Comparison of ENCODE assay signal across 34 cellular contexts in genomic region chrX:25596881-25597280, GRCh38.
"Had no signal": no experiment of that assay in that cellular context is flagged by ENCODE, and none has a peak within 500 bp of the region (broad histone marks: within the 10 kb centered on the region; RNA-seq: fewer than 3 reads in every experiment).

No MANE protein-coding gene starts in this region.

- H3K4me1 Mint-ChIP-seq: activated B cell treated with CpG ODN at 0.5 μM for 24 hours; activated CD8-positive, alpha-beta memory T cell treated with anti-CD3 and anti-CD28 coated beads, Interleukin-2, amount 10 ng/mL, durations not matched to agents 7 days and 5 days; activated naive CD4-positive, alpha-beta T cell treated with anti-CD3 and anti-CD28 coated beads, Interleukin-2, amount 50 U/mL, for 24 hours; activated naive CD8-positive, alpha-beta T cell treated with anti-CD3 and anti-CD28 coated beads for 36 hours; activated naive CD8-positive, alpha-beta T cell treated with anti-CD3 and anti-CD28 coated beads, Interleukin-2, amount 50 U/mL, for 24 hours; brain; T-cell had no signal

- H3K36me3 Mint-ChIP-seq: activated CD4-positive, alpha-beta memory T cell treated with anti-CD3 and anti-CD28 coated beads for 36 hours; activated CD8-positive, alpha-beta memory T cell treated with anti-CD3 and anti-CD28 coated beads, Interleukin-2, amount 10 ng/mL, durations not matched to agents 7 days and 5 days; activated naive CD4-positive, alpha-beta T cell treated with anti-CD3 and anti-CD28 coated beads, Interleukin-2, amount 50 U/mL, for 24 hours; activated naive CD8-positive, alpha-beta T cell treated with anti-CD3 and anti-CD28 coated beads for 36 hours; brain; T-cell had no signal

- H3K27me3 Mint-ChIP-seq: activated B cell treated with CpG ODN at 0.5 μM for 24 hours; activated CD4-positive, alpha-beta memory T cell treated with anti-CD3 and anti-CD28 coated beads for 36 hours; activated CD8-positive, alpha-beta memory T cell treated with anti-CD3 and anti-CD28 coated beads, Interleukin-2, amount 10 ng/mL, durations not matched to agents 7 days and 5 days; activated naive CD4-positive, alpha-beta T cell treated with anti-CD3 and anti-CD28 coated beads, Interleukin-2, amount 50 U/mL, for 24 hours; activated naive CD8-positive, alpha-beta T cell treated with anti-CD3 and anti-CD28 coated beads for 36 hours; activated naive CD8-positive, alpha-beta T cell treated with anti-CD3 and anti-CD28 coated beads, Interleukin-2, amount 50 U/mL, for 24 hours; T-cell had no signal

- DNase-seq: activated B cell treated with CpG ODN at 0.5 μM for 24 hours; activated CD4-positive, alpha-beta memory T cell treated with anti-CD3 and anti-CD28 coated beads for 36 hours; activated CD4-positive, alpha-beta T cell treated with anti-CD3 and anti-CD28 coated beads for 48 hours; activated CD4-positive, alpha-beta T cell treated with anti-CD3 and anti-CD28 coated beads, Interleukin-2, amount 50 U/mL, for 1 hour; activated CD8-positive, alpha-beta memory T cell treated with anti-CD3 and anti-CD28 coated beads, Interleukin-2, amount 10 ng/mL, durations not matched to agents 7 days and 5 days; activated CD8-positive, alpha-beta memory T cell treated with anti-CD3 and anti-CD28 coated beads, Interleukin-2, amount 50 U/mL, for 4 hours; activated CD8-positive, alpha-beta T cell treated with anti-CD3 and anti-CD28 coated beads, Interleukin-2, amount 10 ng/mL, durations not matched to agents 7 days and 5 days; activated effector memory CD4-positive, alpha-beta T cell treated with anti-CD3 and anti-CD28 coated beads, Interleukin-2, amount 50 U/mL, for 16 hours; activated naive CD4-positive, alpha-beta T cell treated with anti-CD3 and anti-CD28 coated beads for 36 hours; activated naive CD8-positive, alpha-beta T cell treated with anti-CD3 and anti-CD28 coated beads for 36 hours; activated naive CD8-positive, alpha-beta T cell treated with anti-CD3 and anti-CD28 coated beads, Interleukin-2, amount 50 U/mL, for 24 hours; activated T-cell treated with anti-CD3 and anti-CD28 coated beads, Interleukin-2, amount 50 U/mL, for 1 hour; activated T-cell treated with anti-CD3 and anti-CD28 coated beads, Interleukin-2, amount 50 U/mL, for 48 hours; adrenal gland; central memory CD4-positive, alpha-beta T cell; cerebellar nuclear complex; colonic mucosa; effector CD8-positive, alpha-beta T cell; esophagus squamous epithelium; foreskin keratinocyte; gastrocnemius medialis; glutamatergic neuron; heart left ventricle; SW 1271; T-cell; T1000; WERI-Rb-1 had no signal

- H3K9me3 ChIP-seq: adrenal gland, ascending aorta, colonic mucosa, esophagus squamous epithelium, gastrocnemius medialis, heart left ventricle had no signal

- H3K4me1 ChIP-seq: adrenal gland, ascending aorta, colonic mucosa, esophagus squamous epithelium, foreskin keratinocyte, gastrocnemius medialis, heart left ventricle had no signal

- H3K27ac Mint-ChIP-seq: activated B cell treated with CpG ODN at 0.5 μM for 24 hours; activated CD4-positive, alpha-beta memory T cell treated with anti-CD3 and anti-CD28 coated beads for 36 hours; activated CD8-positive, alpha-beta memory T cell treated with anti-CD3 and anti-CD28 coated beads, Interleukin-2, amount 10 ng/mL, durations not matched to agents 7 days and 5 days; activated CD8-positive, alpha-beta T cell treated with anti-CD3 and anti-CD28 coated beads, Interleukin-2, amount 10 ng/mL, durations not matched to agents 7 days and 5 days; activated naive CD4-positive, alpha-beta T cell treated with anti-CD3 and anti-CD28 coated beads for 36 hours; activated naive CD4-positive, alpha-beta T cell treated with anti-CD3 and anti-CD28 coated beads, Interleukin-2, amount 50 U/mL, for 24 hours; activated naive CD8-positive, alpha-beta T cell treated with anti-CD3 and anti-CD28 coated beads for 36 hours; activated naive CD8-positive, alpha-beta T cell treated with anti-CD3 and anti-CD28 coated beads, Interleukin-2, amount 50 U/mL, for 24 hours; activated T-helper 1 cell treated with anti-CD3 and anti-CD28 coated beads, Interleukin-12 subunit alpha, Interleukin-12 subunit beta, Interleukin-2, Interleukin-4 antibody, amounts not matched to agents 30 ng/mL and 10 ng/mL and 1 ng/mL, durations not matched to agents 14 hours and 24 hours and 36 hours; activated T-helper 2 cell treated with anti-CD3 and anti-CD28 coated beads, Interferon-gamma antibody, Interleukin-2, Interleukin-4, amounts not matched to agents 10 μg/mL and 5 μg/mL and 100 μg/mL, durations not matched to agents 14 hours and 24 hours and 36 hours; brain; T-cell; T-helper 1 cell treated with Interleukin-12 subunit alpha and Interleukin-12 subunit beta and Interleukin-4 antibody, amounts not matched to agents 30 μg/mL and 1 μg/mL, for 36 hours had no signal

- H3K27ac ChIP-seq: adrenal gland, ascending aorta, colonic mucosa, epithelial cell of prostate, esophagus squamous epithelium, foreskin keratinocyte, gastrocnemius medialis, heart left ventricle, WERI-Rb-1 had no signal

- H3K36me3 ChIP-seq: adrenal gland, ascending aorta, colonic mucosa, esophagus squamous epithelium, gastrocnemius medialis, heart left ventricle, WERI-Rb-1 had no signal

- H3K4me3 Mint-ChIP-seq: activated B cell treated with CpG ODN at 0.5 μM for 24 hours; activated CD4-positive, alpha-beta memory T cell treated with anti-CD3 and anti-CD28 coated beads for 36 hours; activated CD8-positive, alpha-beta memory T cell treated with anti-CD3 and anti-CD28 coated beads, Interleukin-2, amount 10 ng/mL, durations not matched to agents 7 days and 5 days; activated CD8-positive, alpha-beta T cell treated with anti-CD3 and anti-CD28 coated beads, Interleukin-2, amount 10 ng/mL, durations not matched to agents 7 days and 5 days; activated naive CD4-positive, alpha-beta T cell treated with anti-CD3 and anti-CD28 coated beads for 36 hours; activated naive CD4-positive, alpha-beta T cell treated with anti-CD3 and anti-CD28 coated beads, Interleukin-2, amount 50 U/mL, for 24 hours; activated naive CD8-positive, alpha-beta T cell treated with anti-CD3 and anti-CD28 coated beads for 36 hours; activated naive CD8-positive, alpha-beta T cell treated with anti-CD3 and anti-CD28 coated beads, Interleukin-2, amount 50 U/mL, for 24 hours; activated T-helper 1 cell treated with anti-CD3 and anti-CD28 coated beads, Interleukin-12 subunit alpha, Interleukin-12 subunit beta, Interleukin-2, Interleukin-4 antibody, amounts not matched to agents 30 ng/mL and 10 ng/mL and 1 ng/mL, durations not matched to agents 14 hours and 24 hours and 36 hours; brain; T-cell; T-helper 1 cell treated with Interleukin-12 subunit alpha and Interleukin-12 subunit beta and Interleukin-4 antibody, amounts not matched to agents 30 μg/mL and 1 μg/mL, for 36 hours had no signal

- H3K27me3 ChIP-seq: adrenal gland, ascending aorta, colonic mucosa, esophagus squamous epithelium, foreskin keratinocyte, gastrocnemius medialis, heart left ventricle had no signal

- H3K4me3 ChIP-seq: adrenal gland, ascending aorta, colonic mucosa, esophagus squamous epithelium, gastrocnemius medialis, heart left ventricle had no signal

- H3K9me3 Mint-ChIP-seq: activated B cell treated with CpG ODN at 0.5 μM for 24 hours; activated naive CD4-positive, alpha-beta T cell treated with anti-CD3 and anti-CD28 coated beads, Interleukin-2, amount 50 U/mL, for 24 hours; activated naive CD8-positive, alpha-beta T cell treated with anti-CD3 and anti-CD28 coated beads for 36 hours; activated T-helper 1 cell treated with anti-CD3 and anti-CD28 coated beads, Interleukin-12 subunit alpha, Interleukin-12 subunit beta, Interleukin-2, Interleukin-4 antibody, amounts not matched to agents 30 ng/mL and 10 ng/mL and 1 ng/mL, durations not matched to agents 14 hours and 24 hours and 36 hours; activated T-helper 2 cell treated with anti-CD3 and anti-CD28 coated beads, Interferon-gamma antibody, Interleukin-2, Interleukin-4, amounts not matched to agents 10 μg/mL and 5 μg/mL and 100 μg/mL, durations not matched to agents 14 hours and 24 hours and 36 hours; T-helper 1 cell treated with Interleukin-12 subunit alpha and Interleukin-12 subunit beta and Interleukin-4 antibody, amounts not matched to agents 30 μg/mL and 1 μg/mL, for 36 hours had no signal
